ENCODE assay signal across 34 cellular contexts in the genomic region with DNA sequence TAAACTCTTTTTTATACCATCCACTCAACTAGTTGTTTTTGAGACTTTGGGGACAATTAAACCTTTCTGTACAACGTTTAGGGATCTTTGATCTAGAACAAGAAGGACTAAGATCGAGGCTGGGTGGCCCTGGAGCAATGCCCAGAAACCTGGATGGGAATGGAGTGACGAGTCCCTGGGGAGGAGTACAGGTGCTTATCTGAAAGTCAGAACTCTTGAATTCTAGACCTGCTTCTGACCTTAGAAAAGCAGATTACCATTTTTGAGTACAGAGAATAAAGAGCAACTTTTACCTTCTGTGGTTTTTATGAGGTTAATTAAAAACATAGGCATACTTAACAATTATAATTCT. TPM values are rescaled to one million over a fixed set of nuclear protein-coding genes. Genes with fewer than 3 reads are reported as not detected.
DNase-seq lines count a peak whose midpoint lies in the region; ATAC-seq and TF ChIP-seq lines count a peak whose summit lies in the region.
"Had no signal": no experiment of that assay in that cellular context is flagged by ENCODE, and none has a peak within 500 bp of the region (broad histone marks: within the 10 kb centered on the region; RNA-seq: fewer than 3 reads in every experiment).

No MANE protein-coding gene starts in this region.

- no peak overlapping the region for H3K4me3 ChIP-seq in right atrium auricular region
- H3K4me3 ChIP-seq: K562, lower lobe of right lung, suprapubic skin had no signal

- peaks cover 6% of the 10 kb centered on the region for H3K4me1 Mint-ChIP-seq in activated naive CD4-positive, alpha-beta T cell treated with anti-CD3 and anti-CD28 coated beads, Interleukin-2, amount 50 U/mL, for 24 hours
- H3K4me1 Mint-ChIP-seq in effector memory CD8-positive, alpha-beta T cell (ENCODE audit: low read depth in 2 of 2): peaks cover 6 to 13% of the 10 kb centered on the region in 2 donors
- H3K4me1 Mint-ChIP-seq in stimulated activated effector memory CD8-positive, alpha-beta T cell treated with anti-CD3 and anti-CD28 coated beads, Interleukin-12 subunit alpha, Interleukin-12 subunit beta, amount 100 ng/mL, for 72 hours: peaks cover 18% of the 10 kb centered on the region
- H3K4me1 Mint-ChIP-seq: H9, nephron had no signal

- H3K4me1 ChIP-seq in right atrium auricular region: peaks cover 0 to 7% of the 10 kb centered on the region in 2 donors
- H3K4me1 ChIP-seq: lower lobe of right lung had no signal

- H3K36me3 Mint-ChIP-seq in activated naive CD4-positive, alpha-beta T cell treated with anti-CD3 and anti-CD28 coated beads, Interleukin-2, amount 50 U/mL, for 24 hours: peaks cover 8% of the 10 kb centered on the region
- H3K36me3 Mint-ChIP-seq in effector memory CD8-positive, alpha-beta T cell (ENCODE audit: insufficient read depth): peaks cover 91% of the 10 kb centered on the region
- H3K36me3 Mint-ChIP-seq in stimulated activated effector memory CD8-positive, alpha-beta T cell treated with anti-CD3 and anti-CD28 coated beads, Interleukin-12 subunit alpha, Interleukin-12 subunit beta, amount 100 ng/mL, for 72 hours: peaks cover 100% of the 10 kb centered on the region

- peak overlapping the region; percentile 3 for H3K27ac Mint-ChIP-seq in activated naive CD4-positive, alpha-beta T cell treated with anti-CD3 and anti-CD28 coated beads, Interleukin-2, amount 50 U/mL, for 24 hours
- peak overlapping the region; percentile 55 to 66 for H3K27ac Mint-ChIP-seq in effector memory CD8-positive, alpha-beta T cell
- peak overlapping the region; percentile 54 for H3K27ac Mint-ChIP-seq in stimulated activated effector memory CD8-positive, alpha-beta T cell treated with anti-CD3 and anti-CD28 coated beads, Interleukin-12 subunit alpha, Interleukin-12 subunit beta, amount 100 ng/mL, for 72 hours

- DNase-seq in activated naive CD4-positive, alpha-beta T cell (lab: John Stamatoyannopoulos, UW): no peak
- peak; percentile 89 for DNase-seq in NCI-H2171 treated with DMSO at 0.1 percent for 48 hours (lab: John Stamatoyannopoulos, UW)
- DNase-seq in effector memory CD8-positive, alpha-beta T cell: no peak
- DNase-seq in stimulated activated effector memory CD8-positive, alpha-beta T cell treated with anti-CD3 and anti-CD28 coated beads, Interleukin-12 subunit alpha, Interleukin-12 subunit beta, amount 100 ng/mL, for 72 hours (ENCODE audit: low spot score in 2 of 2): no peak
- no peak for DNase-seq in right atrium auricular region (ENCODE audit: low spot score)
- DNase-seq in cerebellar nuclear complex (lab: John Stamatoyannopoulos, UW): no peak
- DNase-seq: ACHN; activated CD4-positive, alpha-beta T cell treated with anti-CD3 and anti-CD28 coated beads, Interleukin-2, amount 50 U/mL, for 1 hour; BE2C; DND-41; H9; kidney; lower lobe of right lung; NCI-H1105 treated with DMSO at 0.1 percent for 48 hours; NCI-H2081; NCI-H510A; NK-92 treated with Interleukin-12 subunit alpha and Interleukin-12 subunit beta, amount 100 ng/mL, for 24 hours; SHP77 treated with DMSO at 0.1 percent for 48 hours; stimulated activated CD4-positive, alpha-beta T cell treated with anti-CD3 and anti-CD28 coated beads, Interleukin-4, amount 100 ng/mL, for 24 hours; stimulated activated naive CD4-positive, alpha-beta T cell; SW 1271; T1000; WERI-Rb-1 had no signal

- no peak overlapping the region for H3K4me3 Mint-ChIP-seq in activated naive CD4-positive, alpha-beta T cell treated with anti-CD3 and anti-CD28 coated beads, Interleukin-2, amount 50 U/mL, for 24 hours
- no peak overlapping the region for H3K4me3 Mint-ChIP-seq in effector memory CD8-positive, alpha-beta T cell
- no peak overlapping the region for H3K4me3 Mint-ChIP-seq in stimulated activated effector memory CD8-positive, alpha-beta T cell treated with anti-CD3 and anti-CD28 coated beads, Interleukin-12 subunit alpha, Interleukin-12 subunit beta, amount 100 ng/mL, for 72 hours
- H3K4me3 Mint-ChIP-seq: H9, nephron had no signal

- no peaks in the 10 kb centered on the region for H3K9me3 Mint-ChIP-seq in activated naive CD4-positive, alpha-beta T cell treated with anti-CD3 and anti-CD28 coated beads, Interleukin-2, amount 50 U/mL, for 24 hours
- no peaks in the 10 kb centered on the region for H3K9me3 Mint-ChIP-seq in effector memory CD8-positive, alpha-beta T cell
- no peaks in the 10 kb centered on the region for H3K9me3 Mint-ChIP-seq in stimulated activated effector memory CD8-positive, alpha-beta T cell treated with anti-CD3 and anti-CD28 coated beads, Interleukin-12 subunit alpha, Interleukin-12 subunit beta, amount 100 ng/mL, for 72 hours
- H3K9me3 Mint-ChIP-seq: H9, nephron had no signal

- H3K36me3 ChIP-seq in right atrium auricular region: peaks cover 92% of the 10 kb centered on the region

- no peak for ATAC-seq in effector memory CD8-positive, alpha-beta T cell (replicated peaks)
- no peak for ATAC-seq in stimulated activated effector memory CD8-positive, alpha-beta T cell treated with anti-CD3 and anti-CD28 coated beads, Interleukin-12 subunit alpha, Interleukin-12 subunit beta, amount 100 ng/mL, for 72 hours
- no peak for ATAC-seq in HG02642 (IDR thresholded peaks at IDR 0.05; ENCODE audit: poor library complexity, unreplicated experiment)
- ATAC-seq: K562, sciatic nerve had no signal

- H3K27me3 Mint-ChIP-seq in activated naive CD4-positive, alpha-beta T cell treated with anti-CD3 and anti-CD28 coated beads, Interleukin-2, amount 50 U/mL, for 24 hours: no peaks in the 10 kb centered on the region
- H3K27me3 Mint-ChIP-seq in effector memory CD8-positive, alpha-beta T cell: no peaks in the 10 kb centered on the region

- no peaks in the 10 kb centered on the region for H3K27me3 ChIP-seq in right atrium auricular region
- H3K27me3 ChIP-seq: BE2C, suprapubic skin had no signal

- no peak overlapping the region for H3K27ac ChIP-seq in right atrium auricular region
- H3K27ac ChIP-seq: lower lobe of right lung, suprapubic skin, WERI-Rb-1 had no signal

- H3K9me3 ChIP-seq in right atrium auricular region: no peaks in the 10 kb centered on the region
- H3K9me3 ChIP-seq: BE2C, lower lobe of right lung, suprapubic skin had no signal

- TF ChIP-seq CTCF in right atrium auricular region (IDR thresholded peaks at IDR 0.05): no peak

RNA-seq across cellular contexts. Expression of gene UBE2Z, which starts 17.8 kb away (rescaled TPM):
- 10 to 100 TPM; 42.7 to 51.8 TPM for total RNA-seq in right atrium auricular region

RNA-seq across cellular contexts. Expression of gene SNF8, which starts 18.7 kb away (rescaled TPM):
- 10 to 100 TPM; 67.2 to 91.6 TPM for total RNA-seq in right atrium auricular region

RNA-seq across cellular contexts. Expression of gene ATP5MC1, which starts 33.4 kb away (rescaled TPM):
- 1,000 to 10,000 TPM in 1 of 2 donors, 100 to 1,000 TPM in 1; 419 to 1,068 TPM for total RNA-seq in right atrium auricular region

RNA-seq across cellular contexts. Expression of gene GIP, which starts 42.4 kb away (rescaled TPM):
- total RNA-seq in right atrium auricular region: not detected
- total RNA-seq: epithelial cell of proximal tubule, H9, HT-29, K562, kidney, lower lobe of right lung, M059J, mononuclear cell, sciatic nerve, suprapubic skin, urinary bladder had no signal

Comparison
In these comparisons a context has a peak if more than half of its experiments do, and no peak if none do; other contexts are left out.
1. H3K27ac Mint-ChIP-seq: peak in every context shown above with its lines; median percentile 60 in effector memory CD8-positive, alpha-beta T cell; 54 in stimulated activated effector memory CD8-positive, alpha-beta T cell treated with anti-CD3 and anti-CD28 coated beads, Interleukin-12 subunit alpha, Interleukin-12 subunit beta, amount 100 ng/mL, for 72 hours; 3 in activated naive CD4-positive, alpha-beta T cell treated with anti-CD3 and anti-CD28 coated beads, Interleukin-2, amount 50 U/mL, for 24 hours.